In the genomic region with DNA sequence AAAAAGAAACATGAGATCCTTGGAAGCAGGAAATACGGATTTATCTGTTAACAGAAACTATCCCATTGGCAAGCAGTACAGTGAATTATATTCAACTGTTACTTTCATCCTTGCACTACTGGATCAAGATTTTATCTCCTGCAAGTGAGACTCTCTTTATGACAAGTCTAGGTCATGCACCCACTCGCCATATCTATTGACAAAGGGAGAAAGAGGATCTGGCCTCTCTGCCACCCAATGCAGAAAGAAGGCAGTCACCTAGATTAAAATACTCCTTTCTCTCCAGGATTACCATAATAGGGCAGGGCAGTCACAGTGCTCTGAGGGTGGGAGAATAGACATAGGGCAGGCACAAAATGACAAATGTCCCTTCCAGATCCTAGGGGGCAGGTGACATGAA, we compare ENCODE assay signal across 1 cellular context.
TF ChIP-seq lines count a peak whose summit lies in the region.

No MANE protein-coding gene starts in this region.

TF ChIP-seq in GM23338, 12 proteins besides CTCF, POLR2A, EP300 and RAD21 (continued from another document):
- TF ChIP-seq, protein P1, sequence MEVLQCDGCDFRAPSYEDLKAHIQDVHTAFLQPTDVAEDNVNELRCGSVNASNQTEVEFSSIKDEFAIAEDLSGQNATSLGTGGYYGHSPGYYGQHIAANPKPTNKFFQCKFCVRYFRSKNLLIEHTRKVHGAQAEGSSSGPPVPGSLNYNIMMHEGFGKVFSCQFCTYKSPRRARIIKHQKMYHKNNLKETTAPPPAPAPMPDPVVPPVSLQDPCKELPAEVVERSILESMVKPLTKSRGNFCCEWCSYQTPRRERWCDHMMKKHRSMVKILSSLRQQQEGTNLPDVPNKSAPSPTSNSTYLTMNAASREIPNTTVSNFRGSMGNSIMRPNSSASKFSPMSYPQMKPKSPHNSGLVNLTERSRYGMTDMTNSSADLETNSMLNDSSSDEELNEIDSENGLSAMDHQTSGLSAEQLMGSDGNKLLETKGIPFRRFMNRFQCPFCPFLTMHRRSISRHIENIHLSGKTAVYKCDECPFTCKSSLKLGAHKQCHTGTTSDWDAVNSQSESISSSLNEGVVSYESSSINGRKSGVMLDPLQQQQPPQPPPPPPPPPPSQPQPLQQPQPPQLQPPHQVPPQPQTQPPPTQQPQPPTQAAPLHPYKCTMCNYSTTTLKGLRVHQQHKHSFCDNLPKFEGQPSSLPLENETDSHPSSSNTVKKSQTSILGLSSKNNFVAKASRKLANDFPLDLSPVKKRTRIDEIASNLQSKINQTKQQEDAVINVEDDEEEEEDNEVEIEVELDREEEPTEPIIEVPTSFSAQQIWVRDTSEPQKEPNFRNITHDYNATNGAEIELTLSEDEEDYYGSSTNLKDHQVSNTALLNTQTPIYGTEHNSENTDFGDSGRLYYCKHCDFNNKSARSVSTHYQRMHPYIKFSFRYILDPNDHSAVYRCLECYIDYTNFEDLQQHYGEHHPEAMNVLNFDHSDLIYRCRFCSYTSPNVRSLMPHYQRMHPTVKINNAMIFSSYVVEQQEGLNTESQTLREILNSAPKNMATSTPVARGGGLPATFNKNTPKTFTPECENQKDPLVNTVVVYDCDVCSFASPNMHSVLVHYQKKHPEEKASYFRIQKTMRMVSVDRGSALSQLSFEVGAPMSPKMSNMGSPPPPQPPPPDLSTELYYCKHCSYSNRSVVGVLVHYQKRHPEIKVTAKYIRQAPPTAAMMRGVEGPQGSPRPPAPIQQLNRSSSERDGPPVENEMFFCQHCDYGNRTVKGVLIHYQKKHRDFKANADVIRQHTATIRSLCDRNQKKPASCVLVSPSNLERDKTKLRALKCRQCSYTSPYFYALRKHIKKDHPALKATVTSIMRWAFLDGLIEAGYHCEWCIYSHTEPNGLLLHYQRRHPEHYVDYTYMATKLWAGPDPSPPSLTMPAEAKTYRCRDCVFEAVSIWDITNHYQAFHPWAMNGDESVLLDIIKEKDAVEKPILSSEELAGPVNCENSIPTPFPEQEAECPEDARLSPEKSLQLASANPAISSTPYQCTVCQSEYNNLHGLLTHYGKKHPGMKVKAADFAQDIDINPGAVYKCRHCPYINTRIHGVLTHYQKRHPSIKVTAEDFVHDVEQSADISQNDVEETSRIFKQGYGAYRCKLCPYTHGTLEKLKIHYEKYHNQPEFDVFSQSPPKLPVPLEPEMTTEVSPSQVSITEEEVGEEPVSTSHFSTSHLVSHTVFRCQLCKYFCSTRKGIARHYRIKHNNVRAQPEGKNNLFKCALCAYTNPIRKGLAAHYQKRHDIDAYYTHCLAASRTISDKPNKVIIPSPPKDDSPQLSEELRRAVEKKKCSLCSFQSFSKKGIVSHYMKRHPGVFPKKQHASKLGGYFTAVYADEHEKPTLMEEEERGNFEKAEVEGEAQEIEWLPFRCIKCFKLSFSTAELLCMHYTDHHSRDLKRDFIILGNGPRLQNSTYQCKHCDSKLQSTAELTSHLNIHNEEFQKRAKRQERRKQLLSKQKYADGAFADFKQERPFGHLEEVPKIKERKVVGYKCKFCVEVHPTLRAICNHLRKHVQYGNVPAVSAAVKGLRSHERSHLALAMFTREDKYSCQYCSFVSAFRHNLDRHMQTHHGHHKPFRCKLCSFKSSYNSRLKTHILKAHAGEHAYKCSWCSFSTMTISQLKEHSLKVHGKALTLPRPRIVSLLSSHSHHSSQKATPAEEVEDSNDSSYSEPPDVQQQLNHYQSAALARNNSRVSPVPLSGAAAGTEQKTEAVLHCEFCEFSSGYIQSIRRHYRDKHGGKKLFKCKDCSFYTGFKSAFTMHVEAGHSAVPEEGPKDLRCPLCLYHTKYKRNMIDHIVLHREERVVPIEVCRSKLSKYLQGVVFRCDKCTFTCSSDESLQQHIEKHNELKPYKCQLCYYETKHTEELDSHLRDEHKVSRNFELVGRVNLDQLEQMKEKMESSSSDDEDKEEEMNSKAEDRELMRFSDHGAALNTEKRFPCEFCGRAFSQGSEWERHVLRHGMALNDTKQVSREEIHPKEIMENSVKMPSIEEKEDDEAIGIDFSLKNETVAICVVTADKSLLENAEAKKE (CRISPR knock-in tag; IDR thresholded peaks at IDR 0.05): no peak
- TF ChIP-seq JUNB (IDR thresholded peaks at IDR 0.05; ENCODE audit: unreplicated experiment) (no peak), CREB1 (CRISPR knock-in tag; IDR thresholded peaks at IDR 0.05; ENCODE audit: low read depth) (no peak), ZNF114 (CRISPR knock-in tag; IDR thresholded peaks at IDR 0.05) (no peak), EZH2phosphoT487 (IDR thresholded peaks at IDR 0.05; ENCODE audit: unreplicated experiment) (no peak), EZH2 (IDR thresholded peaks at IDR 0.05; ENCODE audit: low read depth, unreplicated experiment) (no peak), STAT1 (IDR thresholded peaks at IDR 0.05; ENCODE audit: unreplicated experiment) (no peak), POLR2AphosphoS5 (IDR thresholded peaks at IDR 0.05; ENCODE audit: low read depth) (no peak), ZNF331 (CRISPR knock-in tag; IDR thresholded peaks at IDR 0.05; ENCODE audit: low read depth) (no peak)
- TF ChIP-seq, protein P2, sequence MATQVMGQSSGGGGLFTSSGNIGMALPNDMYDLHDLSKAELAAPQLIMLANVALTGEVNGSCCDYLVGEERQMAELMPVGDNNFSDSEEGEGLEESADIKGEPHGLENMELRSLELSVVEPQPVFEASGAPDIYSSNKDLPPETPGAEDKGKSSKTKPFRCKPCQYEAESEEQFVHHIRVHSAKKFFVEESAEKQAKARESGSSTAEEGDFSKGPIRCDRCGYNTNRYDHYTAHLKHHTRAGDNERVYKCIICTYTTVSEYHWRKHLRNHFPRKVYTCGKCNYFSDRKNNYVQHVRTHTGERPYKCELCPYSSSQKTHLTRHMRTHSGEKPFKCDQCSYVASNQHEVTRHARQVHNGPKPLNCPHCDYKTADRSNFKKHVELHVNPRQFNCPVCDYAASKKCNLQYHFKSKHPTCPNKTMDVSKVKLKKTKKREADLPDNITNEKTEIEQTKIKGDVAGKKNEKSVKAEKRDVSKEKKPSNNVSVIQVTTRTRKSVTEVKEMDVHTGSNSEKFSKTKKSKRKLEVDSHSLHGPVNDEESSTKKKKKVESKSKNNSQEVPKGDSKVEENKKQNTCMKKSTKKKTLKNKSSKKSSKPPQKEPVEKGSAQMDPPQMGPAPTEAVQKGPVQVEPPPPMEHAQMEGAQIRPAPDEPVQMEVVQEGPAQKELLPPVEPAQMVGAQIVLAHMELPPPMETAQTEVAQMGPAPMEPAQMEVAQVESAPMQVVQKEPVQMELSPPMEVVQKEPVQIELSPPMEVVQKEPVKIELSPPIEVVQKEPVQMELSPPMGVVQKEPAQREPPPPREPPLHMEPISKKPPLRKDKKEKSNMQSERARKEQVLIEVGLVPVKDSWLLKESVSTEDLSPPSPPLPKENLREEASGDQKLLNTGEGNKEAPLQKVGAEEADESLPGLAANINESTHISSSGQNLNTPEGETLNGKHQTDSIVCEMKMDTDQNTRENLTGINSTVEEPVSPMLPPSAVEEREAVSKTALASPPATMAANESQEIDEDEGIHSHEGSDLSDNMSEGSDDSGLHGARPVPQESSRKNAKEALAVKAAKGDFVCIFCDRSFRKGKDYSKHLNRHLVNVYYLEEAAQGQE (IDR thresholded peaks at IDR 0.05; ENCODE audit: unreplicated experiment): no peak
- TF ChIP-seq, protein P3, sequence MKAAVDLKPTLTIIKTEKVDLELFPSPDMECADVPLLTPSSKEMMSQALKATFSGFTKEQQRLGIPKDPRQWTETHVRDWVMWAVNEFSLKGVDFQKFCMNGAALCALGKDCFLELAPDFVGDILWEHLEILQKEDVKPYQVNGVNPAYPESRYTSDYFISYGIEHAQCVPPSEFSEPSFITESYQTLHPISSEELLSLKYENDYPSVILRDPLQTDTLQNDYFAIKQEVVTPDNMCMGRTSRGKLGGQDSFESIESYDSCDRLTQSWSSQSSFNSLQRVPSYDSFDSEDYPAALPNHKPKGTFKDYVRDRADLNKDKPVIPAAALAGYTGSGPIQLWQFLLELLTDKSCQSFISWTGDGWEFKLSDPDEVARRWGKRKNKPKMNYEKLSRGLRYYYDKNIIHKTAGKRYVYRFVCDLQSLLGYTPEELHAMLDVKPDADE (IDR thresholded peaks at IDR 0.05): no peak
